Comparison of ENCODE assay signal across 8 cellular contexts in the genomic region with DNA sequence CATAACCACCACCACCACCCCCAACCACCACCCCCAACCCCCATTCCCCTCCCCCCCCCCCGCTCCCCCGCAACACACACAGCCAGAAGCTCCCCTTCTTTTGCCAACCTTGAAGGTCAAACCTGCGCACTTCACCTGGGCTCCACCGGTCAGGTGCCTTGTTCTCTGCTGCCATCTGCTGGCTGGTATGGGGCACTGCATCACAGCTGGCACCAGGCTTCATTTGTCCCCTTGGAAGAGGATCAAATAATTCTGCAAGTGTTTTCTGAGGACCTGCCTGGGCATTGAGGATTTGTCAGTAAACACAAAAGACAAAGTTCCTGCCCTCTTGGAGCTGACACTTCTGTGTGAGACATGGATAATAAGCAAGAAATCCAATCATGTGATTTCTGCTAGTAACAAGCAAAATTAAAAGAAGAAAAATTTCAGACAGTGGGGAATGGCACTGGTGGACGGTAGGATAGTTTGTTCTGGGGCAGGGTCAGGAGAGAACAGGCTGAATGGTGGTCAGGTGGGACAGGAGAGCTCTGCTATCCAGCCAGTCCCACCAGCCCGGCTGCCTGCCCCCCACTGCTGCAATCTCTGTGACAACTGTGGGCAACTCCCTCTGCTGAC. TPM values are rescaled to one million over a fixed set of nuclear protein-coding genes. Genes with fewer than 3 reads are reported as not detected.
A peak's percentile ranks its signal among the peaks of the same experiment; 100 is the strongest.
DNase-seq lines count a peak whose midpoint lies in the region; ATAC-seq, FAIRE-seq and TF ChIP-seq lines count a peak whose summit lies in the region.

No MANE protein-coding gene starts in this region.

- TF ChIP-seq CTCF in A673 (conservative IDR thresholded peaks at IDR 0.05; ENCODE audit: low read depth, low read length) (peak; percentile 89), endodermal cell (conservative IDR thresholded peaks at IDR 0.05) (peak; percentile 93), mucosa of descending colon (IDR thresholded peaks at IDR 0.05) (peak; percentile 97)

- POLR2A ChIA-PET in A673 (lab: Charles Lee; ENCODE audit: low non-redundant PET), result no interaction called here

- H3K9me3 Mint-ChIP-seq in endodermal cell, result no peaks in the 10 kb centered on the region

- H3K27me3 Mint-ChIP-seq in endodermal cell (ENCODE audit: insufficient read depth), result peaks cover 3% of the 10 kb centered on the region

- BruUV-seq in A673 (replicated peaks; lab: Mats Ljungman, UMichigan), result no TSS peak

- H3K27ac ChIP-seq in A673 (ENCODE audit: low read depth, low read length, poor library complexity, severe bottlenecking), result no peak overlapping the region
- H3K27ac ChIP-seq in endodermal cell (ENCODE audit: low read depth, low read length), result no peak overlapping the region

- H3K36me3 Mint-ChIP-seq in endodermal cell (ENCODE audit: low read depth), result no peaks in the 10 kb centered on the region

- DNase-seq in A673 (ENCODE audit: low spot score) (peak; percentile 46), GM19239 (ENCODE audit: insufficient read length, low spot score) (peak; percentile 86), NCI-H524 (lab: John Stamatoyannopoulos, UW) (peak; percentile 59 to 74), endodermal cell (peak; percentile 93), mucosa of descending colon (peak in 2 of 3 donors; percentile 72 to 74)
- peak; percentile 31 to 50 for DNase-seq in activated CD8-positive, alpha-beta memory T cell treated with anti-CD3 and anti-CD28 coated beads for 1 hour (ENCODE audit: extremely low read depth in 1 of 2, low read depth in 1 of 2)
- DNase-seq in stimulated activated CD8-positive, alpha-beta memory T cell treated with anti-CD3 and anti-CD28 coated beads, Interleukin-7, amount 100 ng/mL, for 24 hours (ENCODE audit: low read depth), result peak; percentile 45

- H3K9ac ChIP-seq in endodermal cell (ENCODE audit: extremely low read depth, low read length, poor library complexity, severe bottlenecking), result no peak overlapping the region

- no peak overlapping the region for H3K27ac Mint-ChIP-seq in endodermal cell

- no peak overlapping the region for H3K4me3 Mint-ChIP-seq in endodermal cell

- no peaks in the 10 kb centered on the region for H3K9me3 ChIP-seq in A673 (ENCODE audit: low read depth, low read length, poor library complexity, severe bottlenecking)
- peaks cover 5% of the 10 kb centered on the region for H3K9me3 ChIP-seq in endodermal cell (ENCODE audit: control insufficient read depth, low read length)
- H3K9me3 ChIP-seq in mucosa of descending colon, result no peaks in the 10 kb centered on the region

- H3K36me3 ChIP-seq in A673 (ENCODE audit: insufficient read depth, low read length, poor library complexity, severe bottlenecking) (no peaks in the 10 kb centered on the region), endodermal cell (ENCODE audit: control insufficient read depth, insufficient read depth, low read length) (no peaks in the 10 kb centered on the region), mucosa of descending colon (ENCODE audit: low read depth) (no peaks in the 10 kb centered on the region)

- WGBS in endodermal cell (ENCODE audit: insufficient coverage in 1 of 2, insufficient read length in 1 of 2), 2 experiments, result 25 to 36% methylated on average over 4 to 6 of the region's 6 CpGs

- H3K27me3 ChIP-seq in A673 (replicated peaks; ENCODE audit: insufficient read depth, low read depth, low read length, poor library complexity) (peaks cover 42% of the 10 kb centered on the region), endodermal cell (ENCODE audit: control insufficient read depth, insufficient read depth, low read length, poor library complexity, severe bottlenecking) (no peaks in the 10 kb centered on the region)

- H3K4me1 Mint-ChIP-seq in endodermal cell, result peaks cover 11% of the 10 kb centered on the region

- H3K4me1 ChIP-seq in A673 (ENCODE audit: insufficient read depth, low read length, poor library complexity, severe bottlenecking) (no peaks in the 10 kb centered on the region), endodermal cell (ENCODE audit: control insufficient read depth, insufficient read depth, low read length) (peaks cover under 1% of the 10 kb centered on the region), mucosa of descending colon (ENCODE audit: low read depth) (no peaks in the 10 kb centered on the region)

- no peak overlapping the region for H3K4me3 ChIP-seq in A673 (ENCODE audit: low read depth, low read length, poor library complexity, severe bottlenecking)
- no peak overlapping the region for H3K4me3 ChIP-seq in endodermal cell (ENCODE audit: low read length)
- no peak overlapping the region for H3K4me3 ChIP-seq in mucosa of descending colon

- ATAC-seq in mucosa of descending colon, result peak; percentile 97
- no peak for ATAC-seq in GM18907 (IDR thresholded peaks at IDR 0.05; ENCODE audit: unreplicated experiment)

- CTCF ChIA-PET in A673 (lab: Charles Lee), result interaction anchor here (0.6 to 1.3 kb wide), 3 partner anchors 26 to 59 kb away, joined by 4 to 6 read pairs (median 5); no protein-coding TSS in a partner anchor

- intact Hi-C loops in A673 (cut with micrococcal nuclease; ENCODE audit: unreplicated experiment), result loop anchor here (1.0 to 5.0 kb wide), 2 partner anchors 57 to 224 kb away; no protein-coding TSS in a partner anchor
- intact Hi-C loops in mucosa of descending colon (cut with DNase I, micrococcal nuclease), result loop anchor here in 1 of 2 donors (10.0 kb wide), 1 partner anchor 53 kb away; no protein-coding TSS in a partner anchor

- peak; percentile 93 for FAIRE-seq in GM19239 (lab: Jason Lieb, UNC)

RNA-seq across cellular contexts. Expression of a gene that starts 55.6 kb away (rescaled TPM):
- total RNA-seq in A673 (2021) (not detected in 2 replicates), endodermal cell (10 to 100 TPM; 11.1 to 11.4 TPM), mucosa of descending colon (under 1 TPM in 2 of 3 donors, not detected in 1; 0.14 to 0.51 TPM)
- 15.4 TPM for polyA plus RNA-seq in endodermal cell (2013, experiment 1 of 2)
- 14.7 TPM for polyA plus RNA-seq in endodermal cell (2013, experiment 2 of 2)

Comparison
In these comparisons a context has a peak if more than half of its experiments do, and no peak if none do; other contexts are left out.
1. DNase-seq: peak in every context shown above with its lines; median percentile 93 in endodermal cell; 86 in GM19239; 73 in mucosa of descending colon; 66 in NCI-H524; 46 in A673; 45 in stimulated activated CD8-positive, alpha-beta memory T cell treated with anti-CD3 and anti-CD28 coated beads, Interleukin-7, amount 100 ng/mL, for 24 hours; 40 in activated CD8-positive, alpha-beta memory T cell treated with anti-CD3 and anti-CD28 coated beads for 1 hour.
2. RNA of a gene that starts 55.6 kb away (total RNA-seq): 11.1 to 11.4 TPM in endodermal cell; 0.14 to 0.51 TPM in mucosa of descending colon and not detected in A673; every median in the first group is over 4 times any median in the second.
3. Peak in every context shown above with its lines, with median percentiles within 50 percentile points of each other: CTCF ChIP-seq.